In genomic region chr5:40914835-40915234, GRCh38 we compare ENCODE assay signal across 14 cellular contexts. TPM values are rescaled to one million over a fixed set of nuclear protein-coding genes. Genes with fewer than 3 reads are reported as not detected.
A peak's percentile ranks its signal among the peaks of the same experiment; 100 is the strongest.
DNase-seq lines count a peak whose midpoint lies in the region; ATAC-seq and TF ChIP-seq lines count a peak whose summit lies in the region.
"Had no signal": no experiment of that assay in that cellular context is flagged by ENCODE, and none has a peak within 500 bp of the region (broad histone marks: within the 10 kb centered on the region; RNA-seq: fewer than 3 reads in every experiment).

No MANE protein-coding gene starts in this region.

- no peaks in the 10 kb centered on the region for H3F3A ChIP-seq in PC-3 (ENCODE audit: low read length, unreplicated experiment)

- H3K27ac ChIP-seq in heart left ventricle (peak overlapping the region in 9 of 12 donors; percentile 8 to 65 (median 44)), ovary (peak overlapping the region in 1 of 2 donors; percentile 38), PC-3 (ENCODE audit: low read length) (no peak overlapping the region)

- WGBS in heart left ventricle, 4 donors = 42 to 55% (median 50%) methylated on average over 7 of the region's 7 CpGs
- WGBS in ovary, 3 donors = 51 to 59% (median 55%) methylated on average over 7 of the region's 7 CpGs

- H3K4me2 ChIP-seq in PC-3 (ENCODE audit: low read length) = no peak overlapping the region

- H3K9me3 ChIP-seq in heart left ventricle = no peaks in the 10 kb centered on the region
- H3K9me3 ChIP-seq in ovary = no peaks in the 10 kb centered on the region
- H3K9me3 ChIP-seq in PC-3 (ENCODE audit: low read length) = no peaks in the 10 kb centered on the region
- H3K9me3 ChIP-seq: BE2C had no signal

- H3K36me3 ChIP-seq in heart left ventricle (no peaks in the 10 kb centered on the region), ovary (no peaks in the 10 kb centered on the region), PC-3 (ENCODE audit: low read depth, low read length) (no peaks in the 10 kb centered on the region)
- H3K36me3 ChIP-seq: BE2C had no signal

- TF ChIP-seq CTCF in WTC11 (IDR thresholded peaks at IDR 0.05) (no peak), heart left ventricle (IDR thresholded peaks at IDR 0.05) (no peak), ovary (IDR thresholded peaks at IDR 0.05) (no peak), PC-3 (conservative IDR thresholded peaks at IDR 0.05; ENCODE audit: low read depth, low read length) (no peak)

- H2AFZ ChIP-seq in PC-3 (ENCODE audit: low read length) = no peak overlapping the region; the same call in 1 of the 2 replicates

- H3K4me1 ChIP-seq in heart left ventricle = peaks cover 0 to 40% (median 9%) of the 10 kb centered on the region in 12 donors
- peaks cover 2% of the 10 kb centered on the region for H3K4me1 ChIP-seq in ovary (ENCODE audit: insufficient read depth)
- H3K4me1 ChIP-seq in PC-3 (ENCODE audit: insufficient read depth, low read length) = no peaks in the 10 kb centered on the region
- H3K4me1 ChIP-seq: BE2C had no signal

- no peaks in the 10 kb centered on the region for H4K20me1 ChIP-seq in PC-3 (ENCODE audit: low read length)

- no peaks in the 10 kb centered on the region for H3K9me2 ChIP-seq in PC-3 (replicated peaks; ENCODE audit: low read length)

- DNase-seq in ELR (ENCODE audit: low read depth) (peak; percentile 45), WTC11 (ENCODE audit: low spot score) (no peak), heart left ventricle (no peak), ovary (no peak), NOMO-1 treated with dmso at 0.1 percent for 144 hours (lab: John Stamatoyannopoulos, UW; ENCODE audit: unreplicated experiment) (no peak), PC-3 (no peak), T-helper 2 cell (no peak)
- no peak for DNase-seq in activated CD4-positive, alpha-beta T cell treated with anti-CD3 and anti-CD28 coated beads, Interleukin-2, amount 50 U/mL, for 4 hours
- DNase-seq: BE2C; DMS79; effector memory CD8-positive, alpha-beta T cell; KG1; NCI-H2081 had no signal

- TF ChIP-seq EP300 in ovary (IDR thresholded peaks at IDR 0.05) = no peak

- BruUV-seq in PC-3 (replicated peaks; lab: Mats Ljungman, UMichigan) = no TSS peak

- CTCF ChIA-PET in WTC11 (lab: Charles Lee) (interaction anchor here (1.4 to 2.1 kb wide), 2 partner anchors 10 to 20 kb away, joined by 3 to 24 read pairs; no protein-coding TSS in a partner anchor), PC-3 (lab: Charles Lee) (no interaction called here)

- intact Hi-C loops in heart left ventricle (cut with DNase I) = loop anchor here in 3 of 10 donors (10.0 kb wide), 3 partner anchors 70 to 350 kb away; no protein-coding TSS in a partner anchor
- intact Hi-C loops in ovary (cut with DNase I) = no loop called here
- intact Hi-C loops in PC-3 (cut with micrococcal nuclease) = no loop called here

- TF ChIP-seq POLR2A in heart left ventricle (IDR thresholded peaks at IDR 0.05) (no peak), ovary (IDR thresholded peaks at IDR 0.05) (no peak)

- H3K79me2 ChIP-seq in PC-3 (ENCODE audit: low read length) = no peaks in the 10 kb centered on the region

- H3K27me3 ChIP-seq in heart left ventricle (no peaks in the 10 kb centered on the region), ovary (no peaks in the 10 kb centered on the region), PC-3 (ENCODE audit: low read length) (no peaks in the 10 kb centered on the region)
- H3K27me3 ChIP-seq: BE2C had no signal

- ATAC-seq in WTC11 (peak; percentile 16; the same call in 1 of the 2 replicates), heart left ventricle (peak in 3 of 4 donors; percentile 39 to 76 (median 64)), PC-3 (no peak)
- ATAC-seq: effector memory CD8-positive, alpha-beta T cell had no signal

- H3K9ac ChIP-seq in PC-3 (ENCODE audit: low read length) = no peak overlapping the region

- H3K4me3 ChIP-seq in heart left ventricle = peak overlapping the region in 9 of 12 donors; percentile 5 to 47 (median 20)
- H3K4me3 ChIP-seq in ovary = peak overlapping the region; percentile 8
- H3K4me3 ChIP-seq in PC-3 (ENCODE audit: low read length) = no peak overlapping the region

- H3K27me3 Mint-ChIP-seq in WTC11 (ENCODE audit: low read depth) = peaks cover 28% of the 10 kb centered on the region

- no peak overlapping the region for H3K27ac Mint-ChIP-seq in WTC11
- H3K27ac Mint-ChIP-seq: effector memory CD8-positive, alpha-beta T cell had no signal

- H3K9me3 Mint-ChIP-seq in WTC11 = peaks cover 6% of the 10 kb centered on the region
- H3K9me3 Mint-ChIP-seq: effector memory CD8-positive, alpha-beta T cell had no signal

- H3K36me3 Mint-ChIP-seq in WTC11 = peaks cover 3% of the 10 kb centered on the region; the same call in 1 of the 2 replicates

- POLR2A ChIA-PET in WTC11 (lab: Charles Lee) = no interaction called here
- POLR2A ChIA-PET in PC-3 (lab: Charles Lee; ENCODE audit: unreplicated experiment) = no interaction called here

- H3K4me1 Mint-ChIP-seq in WTC11 = peaks cover 20% of the 10 kb centered on the region

- no peak overlapping the region for H3K4me3 Mint-ChIP-seq in WTC11
- H3K4me3 Mint-ChIP-seq: effector memory CD8-positive, alpha-beta T cell had no signal

TF ChIP-seq in WTC11, 78 proteins besides CTCF, POLR2A, EP300 and RAD21 (continues in another document):
- TF ChIP-seq, protein P1, sequence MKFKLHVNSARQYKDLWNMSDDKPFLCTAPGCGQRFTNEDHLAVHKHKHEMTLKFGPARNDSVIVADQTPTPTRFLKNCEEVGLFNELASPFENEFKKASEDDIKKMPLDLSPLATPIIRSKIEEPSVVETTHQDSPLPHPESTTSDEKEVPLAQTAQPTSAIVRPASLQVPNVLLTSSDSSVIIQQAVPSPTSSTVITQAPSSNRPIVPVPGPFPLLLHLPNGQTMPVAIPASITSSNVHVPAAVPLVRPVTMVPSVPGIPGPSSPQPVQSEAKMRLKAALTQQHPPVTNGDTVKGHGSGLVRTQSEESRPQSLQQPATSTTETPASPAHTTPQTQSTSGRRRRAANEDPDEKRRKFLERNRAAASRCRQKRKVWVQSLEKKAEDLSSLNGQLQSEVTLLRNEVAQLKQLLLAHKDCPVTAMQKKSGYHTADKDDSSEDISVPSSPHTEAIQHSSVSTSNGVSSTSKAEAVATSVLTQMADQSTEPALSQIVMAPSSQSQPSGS (CRISPR knock-in tag; IDR thresholded peaks at IDR 0.05; ENCODE audit: borderline replicate concordance, low read depth) = no peak
- TF ChIP-seq, protein P2, sequence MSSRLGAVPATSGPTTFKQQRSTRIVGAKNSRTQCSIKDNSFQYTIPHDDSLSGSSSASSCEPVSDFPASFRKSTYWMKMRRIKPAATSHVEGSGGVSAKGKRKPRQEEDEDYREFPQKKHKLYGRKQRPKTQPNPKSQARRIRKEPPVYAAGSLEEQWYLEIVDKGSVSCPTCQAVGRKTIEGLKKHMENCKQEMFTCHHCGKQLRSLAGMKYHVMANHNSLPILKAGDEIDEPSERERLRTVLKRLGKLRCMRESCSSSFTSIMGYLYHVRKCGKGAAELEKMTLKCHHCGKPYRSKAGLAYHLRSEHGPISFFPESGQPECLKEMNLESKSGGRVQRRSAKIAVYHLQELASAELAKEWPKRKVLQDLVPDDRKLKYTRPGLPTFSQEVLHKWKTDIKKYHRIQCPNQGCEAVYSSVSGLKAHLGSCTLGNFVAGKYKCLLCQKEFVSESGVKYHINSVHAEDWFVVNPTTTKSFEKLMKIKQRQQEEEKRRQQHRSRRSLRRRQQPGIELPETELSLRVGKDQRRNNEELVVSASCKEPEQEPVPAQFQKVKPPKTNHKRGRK (CRISPR knock-in tag; IDR thresholded peaks at IDR 0.05; ENCODE audit: borderline replicate concordance) = no peak
- TF ChIP-seq CBFB (CRISPR knock-in tag; IDR thresholded peaks at IDR 0.05; ENCODE audit: low read depth) (no peak), FOXP1 (CRISPR knock-in tag; IDR thresholded peaks at IDR 0.05; ENCODE audit: borderline replicate concordance) (no peak), NR1H2 (CRISPR knock-in tag; IDR thresholded peaks at IDR 0.05) (no peak), SP1 (CRISPR knock-in tag; conservative IDR thresholded peaks at IDR 0.05) (no peak), GRHL2 (CRISPR knock-in tag; IDR thresholded peaks at IDR 0.05; ENCODE audit: insufficient replicate concordance, severe bottlenecking) (no peak)
- TF ChIP-seq, protein P3, sequence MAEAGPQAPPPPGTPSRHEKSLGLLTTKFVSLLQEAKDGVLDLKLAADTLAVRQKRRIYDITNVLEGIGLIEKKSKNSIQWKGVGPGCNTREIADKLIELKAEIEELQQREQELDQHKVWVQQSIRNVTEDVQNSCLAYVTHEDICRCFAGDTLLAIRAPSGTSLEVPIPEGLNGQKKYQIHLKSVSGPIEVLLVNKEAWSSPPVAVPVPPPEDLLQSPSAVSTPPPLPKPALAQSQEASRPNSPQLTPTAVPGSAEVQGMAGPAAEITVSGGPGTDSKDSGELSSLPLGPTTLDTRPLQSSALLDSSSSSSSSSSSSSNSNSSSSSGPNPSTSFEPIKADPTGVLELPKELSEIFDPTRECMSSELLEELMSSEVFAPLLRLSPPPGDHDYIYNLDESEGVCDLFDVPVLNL (CRISPR knock-in tag; IDR thresholded peaks at IDR 0.05; ENCODE audit: borderline replicate concordance, low read depth) = no peak
- TF ChIP-seq, protein P4, sequence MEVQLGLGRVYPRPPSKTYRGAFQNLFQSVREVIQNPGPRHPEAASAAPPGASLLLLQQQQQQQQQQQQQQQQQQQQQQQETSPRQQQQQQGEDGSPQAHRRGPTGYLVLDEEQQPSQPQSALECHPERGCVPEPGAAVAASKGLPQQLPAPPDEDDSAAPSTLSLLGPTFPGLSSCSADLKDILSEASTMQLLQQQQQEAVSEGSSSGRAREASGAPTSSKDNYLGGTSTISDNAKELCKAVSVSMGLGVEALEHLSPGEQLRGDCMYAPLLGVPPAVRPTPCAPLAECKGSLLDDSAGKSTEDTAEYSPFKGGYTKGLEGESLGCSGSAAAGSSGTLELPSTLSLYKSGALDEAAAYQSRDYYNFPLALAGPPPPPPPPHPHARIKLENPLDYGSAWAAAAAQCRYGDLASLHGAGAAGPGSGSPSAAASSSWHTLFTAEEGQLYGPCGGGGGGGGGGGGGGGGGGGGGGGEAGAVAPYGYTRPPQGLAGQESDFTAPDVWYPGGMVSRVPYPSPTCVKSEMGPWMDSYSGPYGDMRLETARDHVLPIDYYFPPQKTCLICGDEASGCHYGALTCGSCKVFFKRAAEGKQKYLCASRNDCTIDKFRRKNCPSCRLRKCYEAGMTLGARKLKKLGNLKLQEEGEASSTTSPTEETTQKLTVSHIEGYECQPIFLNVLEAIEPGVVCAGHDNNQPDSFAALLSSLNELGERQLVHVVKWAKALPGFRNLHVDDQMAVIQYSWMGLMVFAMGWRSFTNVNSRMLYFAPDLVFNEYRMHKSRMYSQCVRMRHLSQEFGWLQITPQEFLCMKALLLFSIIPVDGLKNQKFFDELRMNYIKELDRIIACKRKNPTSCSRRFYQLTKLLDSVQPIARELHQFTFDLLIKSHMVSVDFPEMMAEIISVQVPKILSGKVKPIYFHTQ (CRISPR knock-in tag; IDR thresholded peaks at IDR 0.05) = no peak

RNA-seq across cellular contexts. Expression of gene C7, which starts 5.5 kb away (rescaled TPM):
- total RNA-seq in WTC11 (2021) = 1.4 to 4.5 TPM (median 1.4 TPM) in 3 replicates
- total RNA-seq in heart left ventricle = 100 to 1,000 TPM in 4 of 9 donors, 10 to 100 TPM in 5; 69.8 to 346 (median 89.2) TPM
- 100 to 1,000 TPM in 1 of 2 donors, 10 to 100 TPM in 1; 69.5 to 252 TPM for polyA plus RNA-seq in heart left ventricle
- 1,000 to 10,000 TPM in 5 of 7 donors, 100 to 1,000 TPM in 2; 205 to 2,709 (median 1,224) TPM for total RNA-seq in ovary
- 1,000 to 10,000 TPM; 1,183 to 1,831 TPM for polyA plus RNA-seq in ovary
- total RNA-seq in PC-3 (2014; rRNA removed) = not detected in 2 replicates
- total RNA-seq: T-helper 1 cell treated with Interleukin-12 subunit alpha and Interleukin-12 subunit beta and Interleukin-4 antibody, amounts not matched to agents 30 ng/mL and 1 ng/mL, for 36 hours had no signal

Comparison
In these comparisons a context has a peak if more than half of its experiments do, and no peak if none do; other contexts are left out.
1. RNA of gene C7, which starts 5.5 kb away (total RNA-seq): 205 to 2,709 TPM in ovary and 69.8 to 346 TPM in heart left ventricle; 1.4 to 4.5 TPM in WTC11 and not detected in PC-3; every median in the first group is over 10 times any median in the second.